Comparison of ENCODE assay signal across 22 cellular contexts in the genomic region with DNA sequence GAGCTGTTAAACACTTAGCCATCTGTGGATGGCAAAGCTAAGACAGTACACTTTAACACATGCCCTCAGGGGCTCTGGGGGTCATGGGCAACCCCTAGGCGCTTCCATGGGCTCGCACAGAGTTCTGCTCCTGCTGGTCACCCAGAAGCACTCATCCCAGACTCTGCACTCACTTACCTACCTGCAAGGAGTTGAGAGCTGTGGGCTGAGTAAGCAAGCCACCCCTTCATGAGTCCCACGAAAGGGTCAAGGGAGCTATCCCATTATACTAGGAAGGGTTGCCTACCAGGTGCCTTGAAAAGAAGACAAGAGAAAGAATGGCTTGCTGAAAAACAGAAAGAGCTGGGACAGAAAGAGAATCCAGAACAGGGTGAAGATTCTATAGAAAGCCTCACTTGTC.
DNase-seq lines count a peak whose midpoint lies in the region; ATAC-seq and TF ChIP-seq lines count a peak whose summit lies in the region.
"Had no signal": no experiment of that assay in that cellular context is flagged by ENCODE, and none has a peak within 500 bp of the region (broad histone marks: within the 10 kb centered on the region; RNA-seq: fewer than 3 reads in every experiment).

No MANE protein-coding gene starts in this region.

- ATAC-seq in GM23338 (peak; percentile 79), HG03457 (IDR thresholded peaks at IDR 0.05; ENCODE audit: unreplicated experiment) (no peak)
- ATAC-seq: A549, GM12878 had no signal

- H3K4me3 Mint-ChIP-seq in GM23338 (no peak overlapping the region), glutamatergic neuron (ENCODE audit: unreplicated experiment) (no peak overlapping the region)
- H3K4me3 Mint-ChIP-seq in T-helper 2 cell treated with Interferon-gamma antibody and Interleukin-4, amounts not matched to agents 5 μg/mL and 100 μg/mL, for 36 hours = no peak overlapping the region
- H3K4me3 Mint-ChIP-seq: CD4-positive, alpha-beta memory T cell; HFFc6 had no signal

- peak overlapping the region in 1 of 2 experiments; percentile 34 for H3K18ac ChIP-seq in mesenchymal stem cell (ENCODE audit: low read depth in 1 of 2, low read length in 2 of 2)
- no peak overlapping the region for H3K18ac ChIP-seq in trophoblast cell (ENCODE audit: low read length)

- H2BK15ac ChIP-seq in mesenchymal stem cell (ENCODE audit: low read depth, poor library complexity, severe bottlenecking) = no peak overlapping the region

- no peaks in the 10 kb centered on the region for H4K20me1 ChIP-seq in GM23338 (replicated peaks; ENCODE audit: insufficient read depth)
- no peaks in the 10 kb centered on the region for H4K20me1 ChIP-seq in Loucy (ENCODE audit: insufficient read depth, low read length, poor library complexity, severe bottlenecking)

- WGBS in mesenchymal stem cell = 98% methylated on average over 3 of the region's 3 CpGs
- no CpG with 5 or more reads among the region's 3 CpGs for WGBS in trophoblast cell (ENCODE audit: extremely low coverage, insufficient coverage, insufficient read length)

- H3K4me1 ChIP-seq in GM23338 (ENCODE audit: insufficient read depth) (peaks cover 5% of the 10 kb centered on the region; the same call in 1 of the 2 replicates), Loucy (ENCODE audit: insufficient read depth, low read length, poor library complexity, severe bottlenecking) (no peaks in the 10 kb centered on the region), mesenchymal stem cell (ENCODE audit: control insufficient read depth, insufficient read depth, low read depth, low read length) (peaks cover 1% of the 10 kb centered on the region), trophoblast cell (ENCODE audit: control insufficient read depth in 1 of 2, insufficient read depth in 2 of 2, low read length in 2 of 2) (no peaks in the 10 kb centered on the region)
- H3K4me1 ChIP-seq: Caco-2 had no signal

- H3K79me2 ChIP-seq in GM23338 (replicated peaks; ENCODE audit: insufficient read depth) = no peaks in the 10 kb centered on the region
- H3K79me2 ChIP-seq in Loucy (ENCODE audit: insufficient read depth, low read length) = no peaks in the 10 kb centered on the region
- no peaks in the 10 kb centered on the region for H3K79me2 ChIP-seq in trophoblast cell (ENCODE audit: control insufficient read depth, insufficient read depth, low read length, poor library complexity)

- H3K27ac ChIP-seq in GM23338 (ENCODE audit: low read depth) (no peak overlapping the region; the same call in 1 of the 2 replicates), mesenchymal stem cell (ENCODE audit: low read length, poor library complexity, severe bottlenecking) (no peak overlapping the region), trophoblast cell (ENCODE audit: low read depth, low read length) (no peak overlapping the region)

- H4K12ac ChIP-seq in trophoblast cell (ENCODE audit: low read depth, low read length) = peak overlapping the region; percentile 26

- H3K14ac ChIP-seq in mesenchymal stem cell (ENCODE audit: low read length in 2 of 2) = peak overlapping the region in 1 of 2 experiments; percentile 28
- H3K14ac ChIP-seq in trophoblast cell (ENCODE audit: low read length) = no peak overlapping the region

- H3K4me2 ChIP-seq in GM23338 = no peak overlapping the region
- no peak overlapping the region for H3K4me2 ChIP-seq in Loucy (ENCODE audit: low read depth, low read length, poor library complexity, severe bottlenecking)
- no peak overlapping the region for H3K4me2 ChIP-seq in mesenchymal stem cell (ENCODE audit: low read length, poor library complexity, severe bottlenecking)
- H3K4me2 ChIP-seq in trophoblast cell (ENCODE audit: low read length) = no peak overlapping the region
- H3K4me2 ChIP-seq: A549 had no signal

- H3F3A ChIP-seq in GM23338 (replicated peaks; ENCODE audit: low read depth) (no peaks in the 10 kb centered on the region), Loucy (ENCODE audit: low read depth) (no peaks in the 10 kb centered on the region)

- no peaks in the 10 kb centered on the region for H3K27me3 ChIP-seq in GM23338 (ENCODE audit: insufficient read depth)
- no peaks in the 10 kb centered on the region for H3K27me3 ChIP-seq in Loucy (ENCODE audit: insufficient read depth, low read length, poor library complexity, severe bottlenecking)
- no peaks in the 10 kb centered on the region for H3K27me3 ChIP-seq in mesenchymal stem cell (ENCODE audit: control insufficient read depth in 1 of 2, insufficient read depth in 1 of 2, low read length in 2 of 2)
- H3K27me3 ChIP-seq in trophoblast cell (ENCODE audit: insufficient read depth, low read length) = no peaks in the 10 kb centered on the region

- H3K9ac ChIP-seq in Loucy (ENCODE audit: low read depth, low read length, poor library complexity, severe bottlenecking) (no peak overlapping the region), mesenchymal stem cell (ENCODE audit: low read length) (no peak overlapping the region), trophoblast cell (ENCODE audit: low read length) (no peak overlapping the region)

- H3K79me1 ChIP-seq in mesenchymal stem cell (replicated peaks; ENCODE audit: low read length, poor library complexity, severe bottlenecking) = no peaks in the 10 kb centered on the region
- H3K79me1 ChIP-seq in trophoblast cell (ENCODE audit: low read length) = no peaks in the 10 kb centered on the region

- H3K9me2 ChIP-seq in GM23338 (ENCODE audit: insufficient read depth) = peaks cover 1% of the 10 kb centered on the region
- H3K9me2 ChIP-seq in Loucy (replicated peaks; ENCODE audit: low read depth, low read length) = no peaks in the 10 kb centered on the region

- H3K36me3 ChIP-seq in GM23338 (ENCODE audit: insufficient read depth) (no peaks in the 10 kb centered on the region), Loucy (ENCODE audit: insufficient read depth, low read length) (no peaks in the 10 kb centered on the region), mesenchymal stem cell (ENCODE audit: control insufficient read depth in 1 of 2, insufficient read depth in 2 of 2, low read depth in 1 of 2, low read length in 2 of 2) (no peaks in the 10 kb centered on the region), trophoblast cell (ENCODE audit: control insufficient read depth in 1 of 2, insufficient read depth in 2 of 2, low read length in 2 of 2) (no peaks in the 10 kb centered on the region)
- H3K36me3 ChIP-seq: HAP-1 had no signal

- H3K36me3 Mint-ChIP-seq in GM23338 (ENCODE audit: low read depth) (no peaks in the 10 kb centered on the region), glutamatergic neuron (ENCODE audit: unreplicated experiment) (no peaks in the 10 kb centered on the region)
- H3K36me3 Mint-ChIP-seq in T-helper 2 cell treated with Interferon-gamma antibody and Interleukin-4, amounts not matched to agents 5 μg/mL and 100 μg/mL, for 36 hours (ENCODE audit: low read depth) = no peaks in the 10 kb centered on the region
- H3K36me3 Mint-ChIP-seq: CD4-positive, alpha-beta memory T cell had no signal

- H2BK5ac ChIP-seq in mesenchymal stem cell (ENCODE audit: low read depth, low read length, poor library complexity, severe bottlenecking) (no peak overlapping the region), trophoblast cell (ENCODE audit: low read depth, low read length, poor library complexity) (no peak overlapping the region)

- H3K4ac ChIP-seq in mesenchymal stem cell (ENCODE audit: low read depth in 1 of 2, low read length in 2 of 2) (no peak overlapping the region), trophoblast cell (ENCODE audit: low read depth, low read length) (no peak overlapping the region)

- H2AFZ ChIP-seq in GM23338 (no peak overlapping the region), Loucy (ENCODE audit: low read length) (0 out of 2 replicates have a peak overlapping the region, but pooled peaks have one; percentile 11), mesenchymal stem cell (ENCODE audit: low read depth, low read length) (no peak overlapping the region), trophoblast cell (ENCODE audit: insufficient read depth, low read length, poor library complexity) (no peak overlapping the region)

- H3K27ac Mint-ChIP-seq in GM23338 (no peak overlapping the region), glutamatergic neuron (ENCODE audit: unreplicated experiment) (no peak overlapping the region)
- H3K27ac Mint-ChIP-seq in T-helper 2 cell treated with Interferon-gamma antibody and Interleukin-4, amounts not matched to agents 5 μg/mL and 100 μg/mL, for 36 hours = no peak overlapping the region
- H3K27ac Mint-ChIP-seq: CD4-positive, alpha-beta memory T cell; HFFc6 had no signal

- H3K23ac ChIP-seq in mesenchymal stem cell (ENCODE audit: low read length in 2 of 2) (no peak overlapping the region), trophoblast cell (ENCODE audit: low read length) (no peak overlapping the region)

- H3K27me3 Mint-ChIP-seq in GM23338 (ENCODE audit: insufficient read depth, low read depth, poor library complexity) (no peaks in the 10 kb centered on the region), glutamatergic neuron (ENCODE audit: unreplicated experiment) (no peaks in the 10 kb centered on the region)
- H3K27me3 Mint-ChIP-seq in T-helper 2 cell treated with Interferon-gamma antibody and Interleukin-4, amounts not matched to agents 5 μg/mL and 100 μg/mL, for 36 hours (ENCODE audit: low read depth) = no peaks in the 10 kb centered on the region

- H2BK12ac ChIP-seq in mesenchymal stem cell (ENCODE audit: low read length in 2 of 2) (no peak overlapping the region), trophoblast cell (ENCODE audit: low read length) (no peak overlapping the region)

- no peak overlapping the region for H2BK120ac ChIP-seq in mesenchymal stem cell (ENCODE audit: low read depth, low read length)
- H2BK120ac ChIP-seq in trophoblast cell (ENCODE audit: insufficient read depth, low read length, poor library complexity) = no peak overlapping the region

- H2AK5ac ChIP-seq in mesenchymal stem cell (ENCODE audit: low read length, severe bottlenecking) (peak overlapping the region; percentile 75), trophoblast cell (ENCODE audit: low read length) (no peak overlapping the region)

- no peak overlapping the region for H4K91ac ChIP-seq in mesenchymal stem cell (ENCODE audit: low read length)
- no peak overlapping the region for H4K91ac ChIP-seq in trophoblast cell (ENCODE audit: low read depth, low read length)

- H3K9me3 Mint-ChIP-seq in GM23338 = no peaks in the 10 kb centered on the region
- H3K9me3 Mint-ChIP-seq in T-helper 2 cell treated with Interferon-gamma antibody and Interleukin-4, amounts not matched to agents 5 μg/mL and 100 μg/mL, for 36 hours = no peaks in the 10 kb centered on the region
- H3K9me3 Mint-ChIP-seq in glutamatergic neuron (ENCODE audit: unreplicated experiment) = no peaks in the 10 kb centered on the region
- H3K9me3 Mint-ChIP-seq: CD4-positive, alpha-beta memory T cell; HFFc6 had no signal

- no peak for DNase-seq in GM23338 (ENCODE audit: low spot score)
- no peak for DNase-seq in mesenchymal stem cell
- DNase-seq in trophoblast cell = no peak
- no peak for DNase-seq in T-helper 2 cell treated with Interferon-gamma antibody and Interleukin-4, amounts not matched to agents 5 μg/mL and 100 μg/mL, for 36 hours (ENCODE audit: low spot score)
- DNase-seq in glutamatergic neuron = no peak
- DNase-seq: 8988T; ACHN; AML-193; C1 segment of cervical spinal cord; Caco-2; CD4-positive, alpha-beta memory T cell; DMS153; DMS79; EL; GDM1; GOT3; HFFc6 had no signal

- H3K9me3 ChIP-seq in Loucy (ENCODE audit: insufficient read depth, low read depth, low read length) = no peaks in the 10 kb centered on the region
- H3K9me3 ChIP-seq in mesenchymal stem cell (ENCODE audit: control insufficient read depth, low read length) = no peaks in the 10 kb centered on the region
- no peaks in the 10 kb centered on the region for H3K9me3 ChIP-seq in trophoblast cell (ENCODE audit: insufficient read depth, low read depth, low read length)
- H3K9me3 ChIP-seq: A549, Caco-2, HAP-1 had no signal

- H3K4me3 ChIP-seq in GM23338 (no peak overlapping the region), Loucy (ENCODE audit: low read length, poor library complexity, severe bottlenecking) (no peak overlapping the region), mesenchymal stem cell (ENCODE audit: insufficient read depth in 1 of 2, low read depth in 1 of 2, low read length in 2 of 2) (no peak overlapping the region), trophoblast cell (ENCODE audit: low read depth, low read length) (no peak overlapping the region)
- H3K4me3 ChIP-seq: A549, GM12878, HAP-1 had no signal

- H3K4me1 Mint-ChIP-seq in GM23338 = peaks cover 8% of the 10 kb centered on the region; the same call in 2 of the 3 replicates
- no peaks in the 10 kb centered on the region for H3K4me1 Mint-ChIP-seq in T-helper 2 cell treated with Interferon-gamma antibody and Interleukin-4, amounts not matched to agents 5 μg/mL and 100 μg/mL, for 36 hours (ENCODE audit: low read depth)
- no peaks in the 10 kb centered on the region for H3K4me1 Mint-ChIP-seq in glutamatergic neuron (ENCODE audit: low read depth, unreplicated experiment)

- TF ChIP-seq CTCF in GM23338 (conservative IDR thresholded peaks at IDR 0.05; ENCODE audit: low read depth in 2 of 2) = no peak
- TF ChIP-seq CTCF in Loucy (conservative IDR thresholded peaks at IDR 0.05; ENCODE audit: low read length) = no peak
- no peak for TF ChIP-seq CTCF in glutamatergic neuron (IDR thresholded peaks at IDR 0.05; ENCODE audit: partially characterized antibody, unreplicated experiment)

- H4K8ac ChIP-seq in mesenchymal stem cell (ENCODE audit: low read length) = no peak overlapping the region
- H4K8ac ChIP-seq in trophoblast cell (ENCODE audit: low read depth, low read length) = no peak overlapping the region
